In the genomic region with DNA sequence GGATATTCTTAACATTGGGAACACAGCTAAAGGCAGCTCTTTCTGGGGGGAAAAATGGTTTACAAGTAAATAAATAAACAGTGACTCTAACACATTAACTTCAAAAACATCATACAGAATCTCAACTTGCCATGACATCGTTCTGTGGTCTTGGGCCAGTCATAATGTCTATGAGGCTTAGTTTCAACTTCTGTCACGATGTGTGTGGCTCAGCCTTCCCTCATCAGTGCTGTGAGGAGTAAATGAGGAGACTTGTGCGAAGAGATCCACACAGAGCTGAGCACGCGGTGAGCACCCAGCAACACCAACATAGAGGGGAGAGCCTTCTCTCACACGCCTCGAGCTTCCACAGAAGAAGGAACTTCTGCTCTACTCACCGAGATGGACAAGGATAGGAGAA, we compare ENCODE assay signal across 11 cellular contexts. TPM values are rescaled to one million over a fixed set of nuclear protein-coding genes. Genes with fewer than 3 reads are reported as not detected.
DNase-seq lines count a peak whose midpoint lies in the region; ATAC-seq and TF ChIP-seq lines count a peak whose summit lies in the region.
"Had no signal": no experiment of that assay in that cellular context is flagged by ENCODE, and none has a peak within 500 bp of the region (broad histone marks: within the 10 kb centered on the region; RNA-seq: fewer than 3 reads in every experiment).

No MANE protein-coding gene starts in this region.

- H3K4me1 Mint-ChIP-seq in activated CD4-positive, alpha-beta T cell treated with anti-CD3 and anti-CD28 coated beads for 36 hours: peaks cover 14% of the 10 kb centered on the region

- no peak overlapping the region for H3K27ac ChIP-seq in uterus

- intact Hi-C loops in activated CD4-positive, alpha-beta T cell treated with anti-CD3 and anti-CD28 coated beads for 36 hours (cut with DNase I, micrococcal nuclease): loop anchor here (1.0 to 10.0 kb wide), 7 partner anchors 16 to 851 kb away; a partner anchor contains a TSS
- intact Hi-C loops in uterus (cut with DNase I; ENCODE audit: low total_unique reads): loop anchor here (5.0 kb wide), 1 partner anchor 51 kb away; a partner anchor contains a TSS

- H3K4me1 ChIP-seq in uterus: no peaks in the 10 kb centered on the region

- H3K36me3 Mint-ChIP-seq in activated CD4-positive, alpha-beta T cell treated with anti-CD3 and anti-CD28 coated beads for 36 hours (ENCODE audit: low read depth): no peaks in the 10 kb centered on the region

- POLR2A ChIA-PET in activated CD4-positive, alpha-beta T cell treated with anti-CD3 and anti-CD28 coated beads for 36 hours (lab: Charles Lee): no interaction called here

- H3K4me3 ChIP-seq in uterus: no peak overlapping the region

- H3K4me3 Mint-ChIP-seq in activated CD4-positive, alpha-beta T cell treated with anti-CD3 and anti-CD28 coated beads for 36 hours: no peak overlapping the region

- H3K9me3 Mint-ChIP-seq in activated CD4-positive, alpha-beta T cell treated with anti-CD3 and anti-CD28 coated beads for 36 hours (ENCODE audit: low read depth): no peaks in the 10 kb centered on the region

- ATAC-seq in activated CD4-positive, alpha-beta T cell treated with anti-CD3 and anti-CD28 coated beads for 36 hours: peak; percentile 96
- ATAC-seq in GM21576 (IDR thresholded peaks at IDR 0.05; ENCODE audit: unreplicated experiment) (peak; percentile 76), HG03280 (IDR thresholded peaks at IDR 0.05; ENCODE audit: unreplicated experiment) (peak; percentile 87)

- TF ChIP-seq CTCF in uterus (IDR thresholded peaks at IDR 0.05): no peak

- CTCF ChIA-PET in activated CD4-positive, alpha-beta T cell treated with anti-CD3 and anti-CD28 coated beads for 36 hours (lab: Charles Lee): interaction anchor here (0.6 to 4.9 kb wide), 9 partner anchors 16 to 878 kb away, joined by 3 to 42 read pairs (median 3); no protein-coding TSS in a partner anchor

- peak overlapping the region; percentile 77 for H3K27ac Mint-ChIP-seq in activated CD4-positive, alpha-beta T cell treated with anti-CD3 and anti-CD28 coated beads for 36 hours

- peak; percentile 79 for DNase-seq in activated CD4-positive, alpha-beta T cell treated with anti-CD3 and anti-CD28 coated beads for 36 hours
- no peak for DNase-seq in activated CD4-positive, alpha-beta T cell treated with anti-CD3 and anti-CD28 coated beads for 1 hour
- peak; percentile 72 for DNase-seq in stimulated activated CD4-positive, alpha-beta T cell treated with anti-CD3 and anti-CD28 coated beads, Interleukin-1b, Interleukin-23, amount 100 ng/mL, for 48 hours
- DNase-seq in NCI-H2029 (lab: John Stamatoyannopoulos, UW): no peak
- no peak for DNase-seq in uterus
- no peak for DNase-seq in occipital lobe (lab: John Stamatoyannopoulos, UW)
- DNase-seq: 8988T, dermis blood vessel endothelial cell had no signal

- H3K36me3 ChIP-seq in uterus: no peaks in the 10 kb centered on the region

- peaks cover 16% of the 10 kb centered on the region for H3K27me3 Mint-ChIP-seq in activated CD4-positive, alpha-beta T cell treated with anti-CD3 and anti-CD28 coated beads for 36 hours

- no peak for TF ChIP-seq POLR2A in uterus (IDR thresholded peaks at IDR 0.05)

- H3K27me3 ChIP-seq in uterus: no peaks in the 10 kb centered on the region

- no peaks in the 10 kb centered on the region for H3K9me3 ChIP-seq in uterus

RNA-seq across cellular contexts. Expression of a gene that starts 49.0 kb away (rescaled TPM):
- total RNA-seq in activated CD4-positive, alpha-beta T cell treated with anti-CD3 and anti-CD28 coated beads for 36 hours: not detected
- total RNA-seq in uterus: 10 to 100 TPM in 3 of 4 donors, 1 to 10 TPM in 1; 3.8 to 58.5 (median 32.7) TPM
- 9.2 TPM for total RNA-seq in occipital lobe

RNA-seq across cellular contexts. Expression of a gene that starts 56.4 kb away (rescaled TPM):
- not detected for total RNA-seq in activated CD4-positive, alpha-beta T cell treated with anti-CD3 and anti-CD28 coated beads for 36 hours
- total RNA-seq in uterus (not detected), occipital lobe (not detected)
- total RNA-seq: dermis blood vessel endothelial cell, SK-MEL-5 had no signal

Comparison
In these comparisons a context has a peak if more than half of its experiments do, and no peak if none do; other contexts are left out.
1. DNase-seq: peak in activated CD4-positive, alpha-beta T cell treated with anti-CD3 and anti-CD28 coated beads for 36 hours (single experiment) and stimulated activated CD4-positive, alpha-beta T cell treated with anti-CD3 and anti-CD28 coated beads, Interleukin-1b, Interleukin-23, amount 100 ng/mL, for 48 hours (single experiment); none in activated CD4-positive, alpha-beta T cell treated with anti-CD3 and anti-CD28 coated beads for 1 hour (single experiment), NCI-H2029 (single experiment), uterus (0 of 2) and occipital lobe (single experiment).
2. Peak in every context shown above with its lines, with median percentiles within 50 percentile points of each other: ATAC-seq.